In the genomic region with DNA sequence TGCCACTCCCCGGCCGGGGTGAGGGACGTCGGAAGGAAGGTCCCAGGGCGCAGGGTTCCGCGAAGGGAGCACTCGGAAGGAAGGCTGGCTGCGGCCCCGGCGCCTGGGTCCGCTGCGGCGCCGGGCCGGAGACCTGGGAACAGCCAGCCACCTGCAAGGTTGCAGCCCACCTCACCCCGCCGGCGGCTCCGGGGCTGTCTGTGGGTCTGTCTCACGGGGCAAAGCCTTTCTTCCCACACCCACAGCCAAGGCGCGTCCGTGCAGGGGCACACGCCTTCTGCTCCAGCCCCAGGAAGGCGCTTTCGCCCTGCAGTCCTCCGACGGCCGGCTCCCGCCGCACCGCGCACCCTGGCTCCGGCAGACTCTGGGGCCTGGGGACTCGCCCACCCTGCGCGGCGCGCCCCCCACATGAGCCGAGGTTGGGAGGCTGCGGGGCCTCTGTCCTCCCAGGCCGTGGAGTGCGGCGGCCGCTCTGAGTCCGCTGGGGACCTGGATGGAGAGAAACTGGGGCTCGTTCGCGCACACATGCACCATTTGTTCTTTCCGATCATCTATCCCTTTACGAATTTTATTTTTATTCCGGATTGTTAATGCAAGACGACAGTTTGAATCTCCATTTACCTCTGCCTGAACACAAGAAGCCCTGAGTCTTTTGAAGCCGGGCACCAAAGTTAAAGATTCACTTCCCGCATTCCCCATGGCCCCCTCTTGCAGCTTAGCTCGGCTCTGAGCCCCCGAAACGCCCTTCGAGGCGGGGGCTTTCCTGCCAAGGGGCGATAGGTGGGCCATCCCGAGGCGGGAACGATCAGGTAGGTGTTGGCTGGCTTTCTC, we compare ENCODE assay signal across 9 cellular contexts. TPM values are rescaled to one million over a fixed set of nuclear protein-coding genes. Genes with fewer than 3 reads are reported as not detected.
A peak's percentile ranks its signal among the peaks of the same experiment; 100 is the strongest.
DNase-seq lines count a peak whose midpoint lies in the region; ATAC-seq, FAIRE-seq and TF ChIP-seq lines count a peak whose summit lies in the region.
"Had no signal": no experiment of that assay in that cellular context is flagged by ENCODE, and none has a peak within 500 bp of the region (broad histone marks: within the 10 kb centered on the region; RNA-seq: fewer than 3 reads in every experiment).

No MANE protein-coding gene starts in this region.

- H3K27ac ChIP-seq in heart right ventricle = no peak overlapping the region
- H3K27ac ChIP-seq in trophoblast cell (ENCODE audit: low read depth, low read length) = no peak overlapping the region
- no peak overlapping the region for H3K27ac ChIP-seq in SJCRH30
- no peak overlapping the region for H3K27ac ChIP-seq in foreskin keratinocyte

- H3K79me1 ChIP-seq in trophoblast cell (ENCODE audit: low read length) = no peaks in the 10 kb centered on the region

- H3K4me3 ChIP-seq in heart right ventricle (peak overlapping the region in 9 of 10 donors; percentile 39 to 66 (median 59)), trophoblast cell (ENCODE audit: low read depth, low read length) (peak overlapping the region; percentile 26), SJCRH30 (no peak overlapping the region)

- ATAC-seq in T-cell (replicated peaks in 1 of 4) (peak in 3 of 4 experiments; percentile 7 to 21 (median 9)), heart right ventricle (peak in 2 of 8 donors; percentile 6 to 20), foreskin keratinocyte (no peak)

- H3K9me3 Mint-ChIP-seq in T-cell = no peaks in the 10 kb centered on the region

- H3K4me3 Mint-ChIP-seq in T-cell = peak overlapping the region; percentile 42 to 70 (median 59)

- CTCF ChIA-PET in T-cell (lab: Charles Lee) = interaction anchor here (0.8 to 2.4 kb wide), 7 partner anchors 9 to 1029 kb away, joined by 3 to 10 read pairs (median 4); no protein-coding TSS in a partner anchor

- no peak overlapping the region for H3K4ac ChIP-seq in trophoblast cell (ENCODE audit: low read depth, low read length)

- POLR2A ChIA-PET in T-cell (lab: Charles Lee) = no interaction called here

- H3K4me2 ChIP-seq in trophoblast cell (ENCODE audit: low read length) = peak overlapping the region; percentile 87

- H4K8ac ChIP-seq in trophoblast cell (ENCODE audit: low read depth, low read length) = no peak overlapping the region

- no peaks in the 10 kb centered on the region for H3K36me3 Mint-ChIP-seq in T-cell

- peak overlapping the region; percentile 25; the same call in 1 of the 2 replicates for H3K9ac ChIP-seq in ES-I3 (ENCODE audit: low read depth, low read length)
- no peak overlapping the region for H3K9ac ChIP-seq in trophoblast cell (ENCODE audit: low read length)

- H3K18ac ChIP-seq in trophoblast cell (ENCODE audit: low read length) = no peak overlapping the region

- no peak for FAIRE-seq in HTR-8/SVneo (lab: Jason Lieb, UNC)

- 16 to 20% methylated on average over 59 to 65 of the region's 65 CpGs for WGBS in heart right ventricle, 2 donors
- WGBS in trophoblast cell (ENCODE audit: extremely low coverage, insufficient coverage, insufficient read length) = no CpG with 5 or more reads among the region's 65 CpGs

- intact Hi-C loops in heart right ventricle (cut with DNase I) = loop anchor here (1.0 to 10.0 kb wide), 20 partner anchors 80 to 1092 kb away; no protein-coding TSS in a partner anchor

- no peak overlapping the region for H2AK5ac ChIP-seq in trophoblast cell (ENCODE audit: low read length)

- peak in 1 of 34 experiments; percentile 28 for DNase-seq in T-cell
- peak in 1 of 2 donors; percentile 33 for DNase-seq in heart right ventricle
- DNase-seq in trophoblast cell = no peak
- DNase-seq in SJCRH30 = no peak
- no peak for DNase-seq in foreskin keratinocyte
- no peak for DNase-seq in EL
- DNase-seq in HTR-8/SVneo (ENCODE audit: insufficient read length, low spot score) = no peak

- no peak overlapping the region for H3K14ac ChIP-seq in trophoblast cell (ENCODE audit: low read length)

- H3K36me3 ChIP-seq in ES-I3 (ENCODE audit: insufficient read depth, low read length) (no peaks in the 10 kb centered on the region), heart right ventricle (no peaks in the 10 kb centered on the region), trophoblast cell (ENCODE audit: control insufficient read depth in 1 of 2, insufficient read depth in 2 of 2, low read length in 2 of 2) (no peaks in the 10 kb centered on the region), SJCRH30 (no peaks in the 10 kb centered on the region)

- TF ChIP-seq CTCF in heart right ventricle (IDR thresholded peaks at IDR 0.05) (no peak), foreskin keratinocyte (conservative IDR thresholded peaks at IDR 0.05) (no peak)

- H3K9me3 ChIP-seq in ES-I3 (ENCODE audit: control insufficient read depth, insufficient read depth, low read length) (no peaks in the 10 kb centered on the region), heart right ventricle (no peaks in the 10 kb centered on the region), trophoblast cell (ENCODE audit: insufficient read depth, low read depth, low read length) (peaks cover 2% of the 10 kb centered on the region), SJCRH30 (replicated peaks) (no peaks in the 10 kb centered on the region)

- peaks cover 67 to 71% of the 10 kb centered on the region in 2 donors for H3K27me3 Mint-ChIP-seq in T-cell

- H4K12ac ChIP-seq in trophoblast cell (ENCODE audit: low read depth, low read length) = no peak overlapping the region

- H2BK5ac ChIP-seq in trophoblast cell (ENCODE audit: low read depth, low read length, poor library complexity) = no peak overlapping the region

- H3K4me1 Mint-ChIP-seq in T-cell = peaks cover 37 to 40% (median 37%) of the 10 kb centered on the region in 3 donors

- no peak overlapping the region for H3K23ac ChIP-seq in trophoblast cell (ENCODE audit: low read length)

- H3K27me3 ChIP-seq in heart right ventricle (peaks cover 16 to 95% (median 79%) of the 10 kb centered on the region in 7 donors), trophoblast cell (ENCODE audit: insufficient read depth, low read length) (peaks cover 58% of the 10 kb centered on the region), SJCRH30 (no peaks in the 10 kb centered on the region), foreskin keratinocyte (peaks cover 67% of the 10 kb centered on the region)

- H3K27ac Mint-ChIP-seq in T-cell = no peak overlapping the region

- H3K4me1 ChIP-seq in ES-I3 (ENCODE audit: insufficient read depth, low read length) (peaks cover 10% of the 10 kb centered on the region; the same call in 1 of the 2 replicates), heart right ventricle (peaks cover 3 to 46% (median 22%) of the 10 kb centered on the region in 9 donors), trophoblast cell (ENCODE audit: control insufficient read depth in 1 of 2, insufficient read depth in 2 of 2, low read length in 2 of 2) (peaks cover 25 to 26% of the 10 kb centered on the region in 2 experiments), SJCRH30 (no peaks in the 10 kb centered on the region), foreskin keratinocyte (peaks cover 5% of the 10 kb centered on the region)

- H2AFZ ChIP-seq in trophoblast cell (ENCODE audit: insufficient read depth, low read length, poor library complexity) = no peak overlapping the region

- no peaks in the 10 kb centered on the region for H3K79me2 ChIP-seq in trophoblast cell (ENCODE audit: control insufficient read depth, insufficient read depth, low read length, poor library complexity)

- H2BK12ac ChIP-seq in trophoblast cell (ENCODE audit: low read length) = no peak overlapping the region

- no peak overlapping the region for H2BK120ac ChIP-seq in trophoblast cell (ENCODE audit: insufficient read depth, low read length, poor library complexity)

- H4K91ac ChIP-seq in trophoblast cell (ENCODE audit: low read depth, low read length) = no peak overlapping the region

RNA-seq across cellular contexts. Expression of a gene that starts 4.5 kb away (rescaled TPM):
- total RNA-seq in T-cell (under 1 TPM in 3 of 5 donors, not detected in 2; 0.09 to 0.15 (median 0.12) TPM), heart right ventricle (1 to 10 TPM; 2.8 to 7.4 (median 4.3) TPM), foreskin keratinocyte (3.5 and 5.0 TPM in 2 replicates)
- polyA plus RNA-seq in heart right ventricle (1 to 10 TPM; 3.0 to 3.6 TPM), foreskin keratinocyte (1.7 and 3.0 TPM in 2 replicates)
- 0.46 and 0.59 TPM in 2 replicates for polyA plus RNA-seq in trophoblast cell (2013)
- total RNA-seq in SJCRH30 (2014; rRNA removed; shearing (Covaris generic)) = 7.2 TPM in 2 replicates
- total RNA-seq: T-helper 2 cell treated with Interferon-gamma antibody and Interleukin-4, amounts not matched to agents 100 ng/mL and 5 ng/mL, for 36 hours had no signal
